Comparison of ENCODE assay signal across 18 cellular contexts in genomic region chr6:111648100-111648499, GRCh38.
"Had no signal": no experiment of that assay in that cellular context is flagged by ENCODE, and none has a peak within 500 bp of the region (broad histone marks: within the 10 kb centered on the region; RNA-seq: fewer than 3 reads in every experiment).

No MANE protein-coding gene starts in this region.

- H3K27ac ChIP-seq: epithelial cell of prostate, esophagus muscularis mucosa, tibial artery, upper lobe of right lung had no signal

- H3K27me3 Mint-ChIP-seq: central memory CD8-positive, alpha-beta T cell; naive thymus-derived CD4-positive, alpha-beta T cell; stimulated activated memory B cell treated with anti-CD40 and anti-IgM and Interleukin-4, amounts not matched to agents 10 μg/mL and 1 μg/mL and 100 μg/mL, for 72 hours; stimulated activated naive CD8-positive, alpha-beta T cell treated with anti-CD3 and anti-CD28 coated beads, Interleukin-15, Interleukin-2, amounts not matched to agents 100 ng/mL and 50 ng/mL, for 24 hours had no signal

- H3K27ac Mint-ChIP-seq: nephron progenitor cell; stimulated activated memory B cell treated with anti-CD40 and anti-IgM and Interleukin-4, amounts not matched to agents 10 μg/mL and 1 μg/mL and 100 μg/mL, for 72 hours; stimulated activated naive CD8-positive, alpha-beta T cell treated with anti-CD3 and anti-CD28 coated beads, Interleukin-15, Interleukin-2, amounts not matched to agents 100 ng/mL and 50 ng/mL, for 24 hours had no signal

- H3K4me1 Mint-ChIP-seq: central memory CD8-positive, alpha-beta T cell; stimulated activated memory B cell treated with anti-CD40 and anti-IgM and Interleukin-4, amounts not matched to agents 10 μg/mL and 1 μg/mL and 100 μg/mL, for 72 hours had no signal

- H3K27me3 ChIP-seq: esophagus muscularis mucosa, gastroesophageal sphincter, tibial artery, upper lobe of right lung had no signal

- H3K4me3 ChIP-seq: esophagus muscularis mucosa, gastroesophageal sphincter, tibial artery, upper lobe of right lung had no signal

- H3K4me1 ChIP-seq: gastroesophageal sphincter, tibial artery, upper lobe of right lung had no signal

- H3K9me3 Mint-ChIP-seq: central memory CD8-positive, alpha-beta T cell; nephron progenitor cell; stimulated activated memory B cell treated with anti-CD40 and anti-IgM and Interleukin-4, amounts not matched to agents 10 μg/mL and 1 μg/mL and 100 μg/mL, for 72 hours; stimulated activated naive CD8-positive, alpha-beta T cell treated with anti-CD3 and anti-CD28 coated beads, Interleukin-15, Interleukin-2, amounts not matched to agents 100 ng/mL and 50 ng/mL, for 24 hours had no signal

- H3K36me3 ChIP-seq: esophagus muscularis mucosa, gastroesophageal sphincter, tibial artery, upper lobe of right lung had no signal

- H3K4me3 Mint-ChIP-seq: central memory CD8-positive, alpha-beta T cell; naive thymus-derived CD4-positive, alpha-beta T cell; nephron progenitor cell; stimulated activated memory B cell treated with anti-CD40 and anti-IgM and Interleukin-4, amounts not matched to agents 10 μg/mL and 1 μg/mL and 100 μg/mL, for 72 hours; stimulated activated naive CD8-positive, alpha-beta T cell treated with anti-CD3 and anti-CD28 coated beads, Interleukin-15, Interleukin-2, amounts not matched to agents 100 ng/mL and 50 ng/mL, for 24 hours had no signal

- DNase-seq: effector memory CD4-positive, alpha-beta T cell; left colon; left ventricle myocardium superior; mesendoderm; naive thymus-derived CD4-positive, alpha-beta T cell; nephron progenitor cell; posterior cingulate gyrus; right cardiac atrium; stimulated activated CD4-positive, alpha-beta T cell treated with anti-CD3 and anti-CD28 coated beads, Interleukin-4, amount 100 ng/mL, for 1 hour; stimulated activated CD8-positive, alpha-beta memory T cell treated with anti-CD3 and anti-CD28 coated beads, Interleukin-4, amount 100 ng/mL, for 48 hours; tibial artery; upper lobe of right lung had no signal

- H3K9me3 ChIP-seq: esophagus muscularis mucosa, gastroesophageal sphincter, tibial artery, upper lobe of right lung had no signal

- ATAC-seq: gastroesophageal sphincter; left colon; left ventricle myocardium superior; naive thymus-derived CD4-positive, alpha-beta T cell; right cardiac atrium; stimulated activated memory B cell treated with anti-CD40 and anti-IgM and Interleukin-4, amounts not matched to agents 10 μg/mL and 1 μg/mL and 100 μg/mL, for 72 hours; upper lobe of right lung had no signal

- H3K36me3 Mint-ChIP-seq: stimulated activated memory B cell treated with anti-CD40 and anti-IgM and Interleukin-4, amounts not matched to agents 10 μg/mL and 1 μg/mL and 100 μg/mL, for 72 hours had no signal
